In the genomic region with DNA sequence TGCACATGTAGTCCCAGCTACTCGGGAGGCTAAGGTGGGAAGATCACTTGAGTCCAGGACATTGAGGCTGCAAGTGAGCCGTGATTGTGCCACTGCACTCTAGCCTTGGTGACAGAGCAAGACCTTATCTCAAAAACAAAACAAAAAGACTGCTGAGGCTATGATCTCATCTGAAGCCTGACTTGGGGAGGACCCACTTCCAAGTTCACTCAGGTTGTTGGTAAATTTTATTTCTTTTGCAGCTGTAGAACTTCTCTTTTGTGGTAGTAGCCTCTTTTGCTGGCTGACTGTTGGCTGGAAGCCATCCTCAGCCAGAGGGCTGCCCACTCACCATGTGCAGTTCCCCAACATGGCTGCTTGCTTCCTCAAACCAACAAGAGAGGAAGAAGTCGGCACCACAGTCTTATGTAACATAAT, we compare ENCODE assay signal across 15 cellular contexts. TPM values are rescaled to one million over a fixed set of nuclear protein-coding genes. Genes with fewer than 3 reads are reported as not detected.
DNase-seq lines count a peak whose midpoint lies in the region; ATAC-seq and TF ChIP-seq lines count a peak whose summit lies in the region.
"Had no signal": no experiment of that assay in that cellular context is flagged by ENCODE, and none has a peak within 500 bp of the region (broad histone marks: within the 10 kb centered on the region; RNA-seq: fewer than 3 reads in every experiment).

No MANE protein-coding gene starts in this region.

- BruUV-seq in OCI-LY7 (replicated peaks; lab: Mats Ljungman, UMichigan), result no TSS peak

- no peaks in the 10 kb centered on the region for H3K79me2 ChIP-seq in OCI-LY7 (ENCODE audit: insufficient read depth, low read depth, low read length)

- H3K4me3 ChIP-seq in left lung, result no peak overlapping the region
- no peak overlapping the region for H3K4me3 ChIP-seq in upper lobe of right lung
- no peak overlapping the region for H3K4me3 ChIP-seq in OCI-LY7 (ENCODE audit: low read depth, low read length, poor library complexity, severe bottlenecking)
- H3K4me3 ChIP-seq: Peyer's patch had no signal

- DNase-seq in DMS 273 (lab: John Stamatoyannopoulos, UW; ENCODE audit: unreplicated experiment) (peak; percentile 6), DMS 273 treated with DMSO at 0.1 percent for 48 hours (lab: John Stamatoyannopoulos, UW) (no peak), anterior cingulate cortex (lab: John Stamatoyannopoulos, UW) (peak in 33 of 58 donors; percentile 1 to 50 (median 6)), left lung (peak in 1 of 2 donors; percentile 81), upper lobe of right lung (peak; percentile 78), DMS53 treated with DMSO at 0.1 percent for 48 hours (lab: John Stamatoyannopoulos, UW; ENCODE audit: unreplicated experiment) (no peak), OCI-LY7 (ENCODE audit: low spot score) (no peak)
- DNase-seq: activated gamma-delta T cell; COR-L47; endodermal cell; stimulated activated CD4-positive, alpha-beta T cell treated with anti-CD3 and anti-CD28 coated beads, Interleukin-12 subunit alpha, Interleukin-12 subunit beta, amount 100 ng/mL, for 4 hours had no signal

- H3K27ac ChIP-seq in left lung, result peak overlapping the region in 1 of 2 donors; percentile 57
- peak overlapping the region; percentile 25 for H3K27ac ChIP-seq in upper lobe of right lung
- no peak overlapping the region for H3K27ac ChIP-seq in OCI-LY7 (ENCODE audit: low read depth, low read length, poor library complexity, severe bottlenecking)
- H3K27ac ChIP-seq: 22Rv1 had no signal

- intact Hi-C loops in left lung (cut with DNase I), result no loop called here
- intact Hi-C loops in upper lobe of right lung (cut with DNase I), result no loop called here
- intact Hi-C loops in OCI-LY7 (cut with micrococcal nuclease; ENCODE audit: unreplicated experiment), result no loop called here

- H3K9me2 ChIP-seq in OCI-LY7 (ENCODE audit: insufficient read depth, low read length), result no peaks in the 10 kb centered on the region

- CTCF ChIA-PET in OCI-LY7 (lab: Charles Lee; ENCODE audit: unreplicated experiment), result no interaction called here

- ATAC-seq in left lung, result peak; percentile 79
- peak; percentile 93 for ATAC-seq in upper lobe of right lung
- no peak for ATAC-seq in GM19023 (IDR thresholded peaks at IDR 0.05; ENCODE audit: unreplicated experiment)

- H3K4me2 ChIP-seq in OCI-LY7 (ENCODE audit: low read length), result no peak overlapping the region

- TF ChIP-seq CTCF in left lung (IDR thresholded peaks at IDR 0.05), result no peak
- no peak for TF ChIP-seq CTCF in upper lobe of right lung (IDR thresholded peaks at IDR 0.05)
- no peak for TF ChIP-seq CTCF in OCI-LY7 (conservative IDR thresholded peaks at IDR 0.05; ENCODE audit: low read length)

- no peak overlapping the region for H2AFZ ChIP-seq in OCI-LY7 (ENCODE audit: low read length)

- H4K20me1 ChIP-seq in OCI-LY7 (ENCODE audit: insufficient read depth, low read length), result no peaks in the 10 kb centered on the region

- POLR2A ChIA-PET in OCI-LY7 (lab: Charles Lee), result no interaction called here

- H3K9me3 ChIP-seq in left lung (no peaks in the 10 kb centered on the region), upper lobe of right lung (no peaks in the 10 kb centered on the region), OCI-LY7 (ENCODE audit: low read length) (no peaks in the 10 kb centered on the region)
- H3K9me3 ChIP-seq: Peyer's patch had no signal

- H3K27me3 ChIP-seq in left lung (no peaks in the 10 kb centered on the region), upper lobe of right lung (no peaks in the 10 kb centered on the region)
- H3K27me3 ChIP-seq: Peyer's patch had no signal

- H3K4me1 ChIP-seq in left lung (peaks cover 0 to 3% of the 10 kb centered on the region in 2 donors), upper lobe of right lung (no peaks in the 10 kb centered on the region), OCI-LY7 (ENCODE audit: insufficient read depth, low read length, poor library complexity, severe bottlenecking) (no peaks in the 10 kb centered on the region)
- H3K4me1 ChIP-seq: Peyer's patch had no signal

- H3K36me3 ChIP-seq in left lung (no peaks in the 10 kb centered on the region), upper lobe of right lung (no peaks in the 10 kb centered on the region), OCI-LY7 (ENCODE audit: insufficient read depth, low read length) (no peaks in the 10 kb centered on the region)
- H3K36me3 ChIP-seq: Peyer's patch had no signal

RNA-seq across cellular contexts. Expression of gene ME1, which starts 36.8 kb away (rescaled TPM):
- total RNA-seq in left lung (10 to 100 TPM; 22.6 to 30.7 TPM), upper lobe of right lung (14.7 TPM), OCI-LY7 (2022) (not detected in 2 replicates)
- not detected in 2 replicates for total RNA-seq in OCI-LY7 (2014; rRNA removed; shearing (Covaris generic))
- total RNA-seq: T-helper 2 cell treated with Interferon-gamma antibody and Interleukin-4, amounts not matched to agents 100 ng/mL and 5 ng/mL, for 36 hours had no signal

RNA-seq across cellular contexts. Expression of gene PRSS35, which starts 44.7 kb away (rescaled TPM):
- total RNA-seq in left lung (1 to 10 TPM in 1 of 2 donors, under 1 TPM in 1; 0.86 to 4.0 TPM), upper lobe of right lung (1.3 TPM), OCI-LY7 (2022) (not detected in 2 replicates)
- total RNA-seq in OCI-LY7 (2014; rRNA removed; shearing (Covaris generic)), result not detected in 2 replicates
- total RNA-seq: Peyer's patch; T-helper 2 cell treated with Interferon-gamma antibody and Interleukin-4, amounts not matched to agents 100 ng/mL and 5 ng/mL, for 36 hours had no signal

Comparison
In these comparisons a context has a peak if more than half of its experiments do, and no peak if none do; other contexts are left out.
1. DNase-seq: peak in DMS 273 (single experiment), anterior cingulate cortex (33 of 58) and upper lobe of right lung (single experiment); none in DMS 273 treated with DMSO at 0.1 percent for 48 hours (single experiment), DMS53 treated with DMSO at 0.1 percent for 48 hours (single experiment) and OCI-LY7 (single experiment).
2. RNA of gene ME1, which starts 36.8 kb away (total RNA-seq): 22.6 to 30.7 TPM in left lung and 14.7 TPM in upper lobe of right lung (single experiment); not detected in OCI-LY7; every median in the first group is over 10 times any median in the second.